21 cellular contexts compared by ENCODE assay signal in the genomic region with DNA sequence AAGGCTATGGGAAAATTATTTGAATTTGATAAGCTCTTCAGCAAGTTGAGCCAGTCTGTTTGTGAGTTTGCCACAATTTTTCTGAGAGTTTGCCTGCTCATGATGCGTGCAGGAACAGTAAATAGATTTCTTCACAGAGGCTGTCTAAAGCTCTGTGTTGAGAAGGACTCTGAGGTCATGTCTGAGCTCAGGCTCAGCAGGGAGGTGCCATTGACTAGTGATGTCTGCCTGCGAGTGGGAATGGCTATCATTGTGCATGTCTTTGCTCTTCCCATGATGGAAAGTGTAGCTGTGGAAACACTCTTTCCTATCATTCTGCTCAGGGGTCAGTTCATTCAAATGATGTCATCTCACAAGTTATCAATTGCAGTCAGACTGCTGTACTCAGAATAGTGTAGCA.
DNase-seq lines count a peak whose midpoint lies in the region; ATAC-seq, FAIRE-seq and TF ChIP-seq lines count a peak whose summit lies in the region.
"Had no signal": no experiment of that assay in that cellular context is flagged by ENCODE, and none has a peak within 500 bp of the region (broad histone marks: within the 10 kb centered on the region; RNA-seq: fewer than 3 reads in every experiment).

No MANE protein-coding gene starts in this region.

- H3K27me3 ChIP-seq in HepG2 (ENCODE audit: control insufficient read depth in 1 of 2, insufficient read depth in 2 of 2, low read length in 2 of 2), result no peaks in the 10 kb centered on the region
- H3K27me3 ChIP-seq in right lobe of liver, result no peaks in the 10 kb centered on the region
- no peaks in the 10 kb centered on the region for H3K27me3 ChIP-seq in bronchial epithelial cell (ENCODE audit: control insufficient read depth, insufficient read depth, low read length)
- H3K27me3 ChIP-seq in breast epithelium, result no peaks in the 10 kb centered on the region
- H3K27me3 ChIP-seq: BE2C had no signal

- DNase-seq in HepG2 (ENCODE audit: low spot score), result no peak
- no peak for DNase-seq in right lobe of liver
- peak; percentile 12 for DNase-seq in NCI-H774 (lab: John Stamatoyannopoulos, UW)
- DNase-seq in bronchial epithelial cell (ENCODE audit: low read depth), result no peak
- DNase-seq in breast epithelium (ENCODE audit: low spot score in 2 of 2), result no peak
- DNase-seq: ACHN; BE2C; C1 segment of cervical spinal cord; CD4-positive, CD25-positive, alpha-beta regulatory T cell; CD8-positive, alpha-beta memory T cell; COR-L47; DMS153; DND-41; EL; GM23248; H7 had no signal

- 0% methylated on average over 2 of the region's 2 CpGs for WGBS in HepG2 (ENCODE audit: low lambda C conversion rate)
- WGBS in right lobe of liver (ENCODE audit: insufficient coverage, low coverage, low lambda C conversion rate, missing lambda C conversion rate), result 50% methylated on average over 1 of the region's 2 CpGs

- TF ChIP-seq POLR2A in HepG2 (IDR thresholded peaks at IDR 0.05; ENCODE audit: insufficient read depth in 1 of 2, low read depth in 2 of 2, low read length in 2 of 2) (no peak), right lobe of liver (IDR thresholded peaks at IDR 0.05) (no peak), breast epithelium (IDR thresholded peaks at IDR 0.05) (no peak)

- in situ Hi-C loops in HepG2 (cut with HindIII; ENCODE audit: extremely low pct_ligation_motif_present, low pct_unique_long_range_greater_than_20kb), result no loop called here

- H3K4me3 ChIP-seq in HepG2 (replicated peaks in 1 of 3; ENCODE audit: insufficient read depth in 1 of 3, low read depth in 2 of 3, low read length in 3 of 3) (no peak overlapping the region), right lobe of liver (no peak overlapping the region), bronchial epithelial cell (ENCODE audit: low read depth, low read length) (no peak overlapping the region), breast epithelium (no peak overlapping the region)
- H3K4me3 ChIP-seq: GM23248 had no signal

- ATAC-seq in HepG2 (no peak), right lobe of liver (no peak), GM19035 (IDR thresholded peaks at IDR 0.05; ENCODE audit: unreplicated experiment) (no peak), HG03139 (IDR thresholded peaks at IDR 0.05; ENCODE audit: unreplicated experiment) (no peak)
- ATAC-seq: HCT116 had no signal

- H3K4me1 ChIP-seq in HepG2 (ENCODE audit: insufficient read depth, low read length) (peaks cover 9% of the 10 kb centered on the region; the same call in 1 of the 2 replicates), right lobe of liver (no peaks in the 10 kb centered on the region), breast epithelium (no peaks in the 10 kb centered on the region)

- no peak overlapping the region for H2AFZ ChIP-seq in HepG2 (ENCODE audit: low read length)
- H2AFZ ChIP-seq: GM23248 had no signal

- intact Hi-C loops in HepG2 (cut with micrococcal nuclease; ENCODE audit: unreplicated experiment) (no loop called here), right lobe of liver (cut with DNase I) (no loop called here), breast epithelium (cut with DNase I; ENCODE audit: low total_unique reads) (no loop called here)

- H3K36me3 ChIP-seq in HepG2 (replicated peaks in 1 of 2; ENCODE audit: control insufficient read depth in 1 of 2, insufficient read depth in 2 of 2, low read length in 2 of 2), result no peaks in the 10 kb centered on the region
- H3K36me3 ChIP-seq in right lobe of liver, result no peaks in the 10 kb centered on the region
- H3K36me3 ChIP-seq in bronchial epithelial cell (ENCODE audit: control insufficient read depth, insufficient read depth, low read length), result no peaks in the 10 kb centered on the region
- no peaks in the 10 kb centered on the region for H3K36me3 ChIP-seq in breast epithelium
- H3K36me3 ChIP-seq: BE2C had no signal

- H3K79me2 ChIP-seq in HepG2 (ENCODE audit: insufficient read depth, low read length), result no peaks in the 10 kb centered on the region

- no peak for TF ChIP-seq RAD21 in HepG2 (CRISPR knock-in tag; IDR thresholded peaks at IDR 0.05)

- no peak overlapping the region for H3K27ac ChIP-seq in HepG2 (ENCODE audit: extremely low read length, insufficient read depth, low read length)
- no peak overlapping the region for H3K27ac ChIP-seq in right lobe of liver
- no peak overlapping the region for H3K27ac ChIP-seq in breast epithelium
- H3K27ac ChIP-seq: GM23248 had no signal

- BruUV-seq in HepG2 (replicated peaks; lab: Mats Ljungman, UMichigan), result no TSS peak

- TF ChIP-seq EP300 in HepG2 (IDR thresholded peaks at IDR 0.05; ENCODE audit: low read depth in 2 of 2, low read length in 2 of 2) (no peak), HepG2 (CRISPR knock-in tag; IDR thresholded peaks at IDR 0.05; ENCODE audit: borderline replicate concordance) (no peak)

- no peak overlapping the region for H3K4me2 ChIP-seq in HepG2 (ENCODE audit: low read depth, low read length)

- CTCF ChIA-PET in HepG2 (lab: Yijun Ruan, JAX; ENCODE audit: low intra/inter-chr PET ratio, low total read pairs), result no interaction called here

- TF ChIP-seq CTCF in HepG2 (CRISPR knock-in tag; IDR thresholded peaks at IDR 0.05) (no peak), right lobe of liver (IDR thresholded peaks at IDR 0.05) (no peak), bronchial epithelial cell (IDR thresholded peaks at IDR 0.05; ENCODE audit: insufficient read depth, low read length, severe bottlenecking) (no peak), breast epithelium (IDR thresholded peaks at IDR 0.05) (no peak)

- FAIRE-seq in HepG2 (lab: Jason Lieb, UNC) (no peak), bronchial epithelial cell (lab: Jason Lieb, UNC) (peak; percentile 50)
- FAIRE-seq: A204.1, GM12891 had no signal

- POLR2A ChIA-PET in HepG2 (lab: Yijun Ruan, JAX), result no interaction called here

- H4K20me1 ChIP-seq in HepG2 (ENCODE audit: insufficient read depth, low read length), result no peaks in the 10 kb centered on the region

- no peak overlapping the region for H3K9ac ChIP-seq in HepG2 (ENCODE audit: insufficient read depth, low read depth, low read length)
- H3K9ac ChIP-seq: GM23248 had no signal

- H3K9me3 ChIP-seq in HepG2 (ENCODE audit: low read length) (peaks cover 25% of the 10 kb centered on the region), right lobe of liver (no peaks in the 10 kb centered on the region), breast epithelium (peaks cover 12 to 20% of the 10 kb centered on the region in 2 donors)
- H3K9me3 ChIP-seq: BE2C had no signal

TF ChIP-seq in HepG2, 621 proteins besides CTCF, POLR2A, EP300 and RAD21:
- peak; percentile 40; the same call in 1 of the 2 replicates for TF ChIP-seq ATF7 (IDR thresholded peaks at IDR 0.05)
- no peak for TF ChIP-seq ATF7 (CRISPR knock-in tag; IDR thresholded peaks at IDR 0.05)
- TF ChIP-seq RFXAP (CRISPR knock-in tag; IDR thresholded peaks at IDR 0.05; ENCODE audit: borderline replicate concordance), result no peak
